In genomic region chr5:864492-865167, GRCh38 we compare ENCODE assay signal across 22 cellular contexts. TPM values are rescaled to one million over a fixed set of nuclear protein-coding genes. Genes with fewer than 3 reads are reported as not detected.
DNase-seq lines count a peak whose midpoint lies in the region; ATAC-seq and TF ChIP-seq lines count a peak whose summit lies in the region.
"Had no signal": no experiment of that assay in that cellular context is flagged by ENCODE, and none has a peak within 500 bp of the region (broad histone marks: within the 10 kb centered on the region; RNA-seq: fewer than 3 reads in every experiment).

No MANE protein-coding gene starts in this region.

- 56 to 62% methylated on average over 12 to 15 of the region's 15 CpGs for WGBS in testis, 2 donors

- POLR2A ChIA-PET in RWPE1 (lab: Yijun Ruan, JAX; ENCODE audit: low non-redundant PET), result no interaction called here

- H3K27me3 ChIP-seq in testis, result no peaks in the 10 kb centered on the region
- H3K27me3 ChIP-seq: SJSA1 had no signal

- peaks cover 8% of the 10 kb centered on the region for H3K36me3 ChIP-seq in mucosa of descending colon (ENCODE audit: low read depth)
- no peaks in the 10 kb centered on the region for H3K36me3 ChIP-seq in testis (ENCODE audit: low read depth, missing control alignments)

- no peaks in the 10 kb centered on the region for H3K9me3 ChIP-seq in mucosa of descending colon
- no peaks in the 10 kb centered on the region for H3K9me3 ChIP-seq in testis
- H3K9me3 ChIP-seq: SJSA1 had no signal

- ATAC-seq in mucosa of descending colon, result no peak
- no peak for ATAC-seq in HG03135 (IDR thresholded peaks at IDR 0.05; ENCODE audit: unreplicated experiment)
- ATAC-seq: HCT116, Right ventricle myocardium inferior had no signal

- H3K4me3 ChIP-seq in fibroblast of mammary gland (ENCODE audit: control insufficient read depth, low read depth, low read length) (no peak overlapping the region), mucosa of descending colon (no peak overlapping the region), testis (no peak overlapping the region)
- H3K4me3 ChIP-seq: SJSA1 had no signal

- no peak for DNase-seq in RWPE1 (ENCODE audit: low spot score)
- peak; percentile 34 for DNase-seq in fibroblast of mammary gland (ENCODE audit: low read depth)
- peak in 2 of 3 donors; percentile 17 to 25 for DNase-seq in mucosa of descending colon
- peak; percentile 55 for DNase-seq in testis
- DNase-seq in KG1 (lab: John Stamatoyannopoulos, UW), result no peak
- DNase-seq in T1000 (lab: John Stamatoyannopoulos, UW), result no peak
- DNase-seq: ACHN, AML-193, EL, GF-D8, Karpas-422, MV-4-11, NCI-H1105 treated with DMSO at 0.1 percent for 48 hours, NCI-H2029 treated with DMSO at 0.1 percent for 48 hours, NCI-H2171, NCI-H345, NCI-H524 treated with DMSO at 0.1 percent for 48 hours had no signal

- H3K4me1 ChIP-seq in mucosa of descending colon (ENCODE audit: low read depth), result no peaks in the 10 kb centered on the region
- peaks cover 6% of the 10 kb centered on the region for H3K4me1 ChIP-seq in testis
- H3K4me1 ChIP-seq: SJSA1 had no signal

- intact Hi-C loops in mucosa of descending colon (cut with DNase I, micrococcal nuclease) (no loop called here), testis (cut with DNase I; ENCODE audit: low total_unique reads) (no loop called here)

- TF ChIP-seq CTCF in RWPE1 (conservative IDR thresholded peaks at IDR 0.05; ENCODE audit: low read depth) (no peak), fibroblast of mammary gland (conservative IDR thresholded peaks at IDR 0.05; ENCODE audit: control insufficient read depth, insufficient read depth, low read depth, low read length) (no peak), mucosa of descending colon (IDR thresholded peaks at IDR 0.05) (no peak), testis (IDR thresholded peaks at IDR 0.05) (no peak)

- no peak for TF ChIP-seq POLR2A in testis (IDR thresholded peaks at IDR 0.05)

- CTCF ChIA-PET in RWPE1 (lab: Yijun Ruan, JAX), result no interaction called here

- peak overlapping the region; percentile 27 for H3K27ac ChIP-seq in RWPE1
- H3K27ac ChIP-seq in testis, result no peak overlapping the region
- H3K27ac ChIP-seq: SJSA1 had no signal

RNA-seq across cellular contexts. Expression of gene ZDHHC11, which starts 13.8 kb away (rescaled TPM):
- total RNA-seq in mucosa of descending colon (10 to 100 TPM in 1 of 3 donors, 1 to 10 TPM in 2; 4.6 to 11.1 (median 7.0) TPM), testis (10 to 100 TPM; 37.2 to 39.7 TPM)
- polyA plus RNA-seq in testis (ENCODE audit: insufficient read depth, low read depth, low replicate concordance), result 22.9 TPM
- polyA plus RNA-seq: IgD-negative memory B cell had no signal

RNA-seq across cellular contexts. Expression of gene BRD9, which starts 28.0 kb away (rescaled TPM):
- total RNA-seq in mucosa of descending colon (10 to 100 TPM; 30.8 to 46.5 (median 36.7) TPM), testis (100 to 1,000 TPM in 1 of 2 donors, 10 to 100 TPM in 1; 68.6 to 101 TPM)
- polyA plus RNA-seq in testis (ENCODE audit: insufficient read depth, low read depth, low replicate concordance), result 51.5 TPM

RNA-seq across cellular contexts. Expression of gene TRIP13, which starts 28.1 kb away (rescaled TPM):
- 1 to 10 TPM; 1.4 to 7.1 (median 2.1) TPM for total RNA-seq in mucosa of descending colon
- total RNA-seq in testis, result 10 to 100 TPM; 34.3 to 49.1 TPM
- polyA plus RNA-seq in testis (ENCODE audit: insufficient read depth, low read depth, low replicate concordance), result 71.6 TPM

Comparison
In these comparisons a context has a peak if more than half of its experiments do, and no peak if none do; other contexts are left out.
1. DNase-seq: peak in fibroblast of mammary gland (single experiment), mucosa of descending colon (2 of 3) and testis (single experiment); none in RWPE1 (single experiment), KG1 (single experiment) and T1000 (single experiment).
2. RNA of gene TRIP13, which starts 28.1 kb away (total RNA-seq): 34.3 to 49.1 TPM in testis; 1.4 to 7.1 TPM in mucosa of descending colon; every median in the first group is over 4 times any median in the second.